ENCODE assay signal across 11 cellular contexts in genomic region chr17:44881145-44881544, GRCh38. TPM values are rescaled to one million over a fixed set of nuclear protein-coding genes. Genes with fewer than 3 reads are reported as not detected.
"Had no signal": no experiment of that assay in that cellular context is flagged by ENCODE, and none has a peak within 500 bp of the region (broad histone marks: within the 10 kb centered on the region; RNA-seq: fewer than 3 reads in every experiment).

No MANE protein-coding gene starts in this region.

- H2AFZ ChIP-seq: GM23338 had no signal

- DNase-seq: H9, HCEC 1CT, IMR-90, Karpas-422, KBM-7 had no signal

- H3K4me3 ChIP-seq: GM23338 had no signal

- ATAC-seq: GM23338 had no signal

- H3K9ac ChIP-seq: KMS-11 had no signal

- FAIRE-seq: H1, H54 had no signal

- H3K27ac ChIP-seq: HL-60, KMS-11 had no signal

- H3K4me2 ChIP-seq: GM23338, KMS-11 had no signal

RNA-seq across cellular contexts. Expression of gene HIGD1B, which starts 33.5 kb away (rescaled TPM):
- total RNA-seq: GM23338, H1, H9, HT1080, IMR-90 had no signal
- polyA plus RNA-seq: GM23338, H1, IMR-90 had no signal
